In the genomic region with DNA sequence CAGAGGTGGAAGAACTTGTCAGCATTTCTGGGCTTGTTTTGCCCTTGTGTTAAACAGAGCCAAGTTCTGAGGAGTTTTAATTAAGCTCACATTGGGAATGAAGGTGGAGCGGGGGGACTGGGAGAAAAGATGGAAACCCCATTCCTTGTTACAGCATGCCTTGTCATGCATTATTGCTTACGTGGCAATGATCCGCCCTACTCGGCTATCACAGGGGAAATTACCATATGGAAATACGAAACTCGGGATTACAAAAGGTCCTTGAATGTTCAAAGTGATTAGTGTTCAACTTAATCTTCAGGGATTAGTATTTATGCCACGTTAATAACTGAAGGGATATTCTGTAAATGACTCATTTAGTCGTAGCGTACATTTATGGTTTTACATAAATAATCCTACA, we compare ENCODE assay signal across 21 cellular contexts.
DNase-seq lines count a peak whose midpoint lies in the region; ATAC-seq and TF ChIP-seq lines count a peak whose summit lies in the region.
"Had no signal": no experiment of that assay in that cellular context is flagged by ENCODE, and none has a peak within 500 bp of the region (broad histone marks: within the 10 kb centered on the region; RNA-seq: fewer than 3 reads in every experiment).

No MANE protein-coding gene starts in this region.

- H4K20me1 ChIP-seq in smooth muscle cell (ENCODE audit: low read depth): no peaks in the 10 kb centered on the region
- no peaks in the 10 kb centered on the region for H4K20me1 ChIP-seq in hepatocyte (ENCODE audit: insufficient read depth, poor library complexity, severe bottlenecking)

- no peaks in the 10 kb centered on the region for H3K9me3 ChIP-seq in smooth muscle cell (replicated peaks; ENCODE audit: low read depth)
- no peaks in the 10 kb centered on the region for H3K9me3 ChIP-seq in hepatocyte (ENCODE audit: low read depth)

- peak overlapping the region; percentile 30 for H3K4me2 ChIP-seq in smooth muscle cell
- H3K4me2 ChIP-seq in hepatocyte: no peak overlapping the region

- no peak overlapping the region for H2AFZ ChIP-seq in smooth muscle cell (ENCODE audit: low read depth)
- H2AFZ ChIP-seq in hepatocyte: no peak overlapping the region

- H3F3A ChIP-seq in smooth muscle cell (ENCODE audit: low read depth): no peaks in the 10 kb centered on the region

- no peak overlapping the region for H3K27ac ChIP-seq in smooth muscle cell (ENCODE audit: low read depth)
- no peak overlapping the region for H3K27ac ChIP-seq in hepatocyte

- H3K79me2 ChIP-seq in smooth muscle cell (ENCODE audit: low read depth) (no peaks in the 10 kb centered on the region), hepatocyte (no peaks in the 10 kb centered on the region)

- no peak overlapping the region for H3K9ac ChIP-seq in smooth muscle cell (ENCODE audit: low read depth)

- ATAC-seq in esophagus mucosa (peak; percentile 93), GM19395 (IDR thresholded peaks at IDR 0.05; ENCODE audit: unreplicated experiment) (no peak)
- ATAC-seq: GM12878, HCT116 had no signal

- H3K9me2 ChIP-seq in hepatocyte (replicated peaks; ENCODE audit: insufficient read depth): no peaks in the 10 kb centered on the region

- H3K36me3 ChIP-seq in smooth muscle cell (ENCODE audit: low read depth) (no peaks in the 10 kb centered on the region), hepatocyte (replicated peaks; ENCODE audit: insufficient read depth, low read depth) (no peaks in the 10 kb centered on the region)

- TF ChIP-seq CTCF in smooth muscle cell (IDR thresholded peaks at IDR 0.05; ENCODE audit: borderline replicate concordance, insufficient read depth, poor library complexity, severe bottlenecking) (no peak), hepatocyte (IDR thresholded peaks at IDR 0.05; ENCODE audit: poor library complexity) (no peak)

- WGBS in smooth muscle cell (ENCODE audit: low lambda C conversion rate): 53% methylated on average over 9 of the region's 9 CpGs
- 72% methylated on average over 9 of the region's 9 CpGs for WGBS in hepatocyte (ENCODE audit: low lambda C conversion rate, missing lambda C conversion rate)

- H3K27me3 ChIP-seq in smooth muscle cell (ENCODE audit: low read depth): no peaks in the 10 kb centered on the region
- H3K27me3 ChIP-seq in hepatocyte: no peaks in the 10 kb centered on the region

- DNase-seq in NCI-H82 (lab: John Stamatoyannopoulos, UW) (peak; percentile 62), NCI-H82 treated with DMSO at 0.1 percent for 48 hours (lab: John Stamatoyannopoulos, UW; ENCODE audit: unreplicated experiment) (no peak), NCI-H524 treated with DMSO at 0.1 percent for 48 hours (lab: John Stamatoyannopoulos, UW) (peak; percentile 89), smooth muscle cell (lab: John Stamatoyannopoulos, UW; ENCODE audit: unreplicated experiment) (no peak), DMS153 treated with DMSO at 0.1 percent for 48 hours (lab: John Stamatoyannopoulos, UW; ENCODE audit: unreplicated experiment) (no peak), hepatocyte (ENCODE audit: low spot score) (no peak)
- DNase-seq: 8988T; Calu3; CD4-positive, alpha-beta memory T cell; DND-41; GDM1; NCI-H1048; NCI-H146; NCI-H2081; NCI-H510A; NK-92 treated with Interleukin-12 subunit alpha and Interleukin-12 subunit beta, amount 100 ng/mL, for 24 hours; SHP77 treated with DMSO at 0.1 percent for 48 hours had no signal

- peaks cover 36% of the 10 kb centered on the region for H3K4me1 ChIP-seq in smooth muscle cell (ENCODE audit: low read depth)
- peaks cover 11% of the 10 kb centered on the region for H3K4me1 ChIP-seq in hepatocyte (ENCODE audit: insufficient read depth)

- H3K4me3 ChIP-seq in smooth muscle cell (no peak overlapping the region), hepatocyte (no peak overlapping the region)
- H3K4me3 ChIP-seq: GM12878 had no signal

Comparison
In these comparisons a context has a peak if more than half of its experiments do, and no peak if none do; other contexts are left out.
1. DNase-seq: peak in NCI-H82 (single experiment) and NCI-H524 treated with DMSO at 0.1 percent for 48 hours (single experiment); none in NCI-H82 treated with DMSO at 0.1 percent for 48 hours (single experiment), smooth muscle cell (single experiment), DMS153 treated with DMSO at 0.1 percent for 48 hours (single experiment) and hepatocyte (single experiment).